36 cellular contexts compared by ENCODE assay signal in genomic region chrX:154693394-154693793, GRCh38. TPM values are rescaled to one million over a fixed set of nuclear protein-coding genes. Genes with fewer than 3 reads are reported as not detected.
"Had no signal": no experiment of that assay in that cellular context is flagged by ENCODE, and none has a peak within 500 bp of the region (broad histone marks: within the 10 kb centered on the region; RNA-seq: fewer than 3 reads in every experiment).

No MANE protein-coding gene starts in this region.

- H3K36me3 ChIP-seq: gastroesophageal sphincter, tibial nerve had no signal

- H3K4me3 Mint-ChIP-seq: activated CD4-positive, alpha-beta memory T cell treated with anti-CD3 and anti-CD28 coated beads for 36 hours; activated CD4-positive, alpha-beta T cell treated with anti-CD3 and anti-CD28 coated beads, Interleukin-2, amount 10 ng/mL, durations not matched to agents 24 days and 14 days; activated naive CD8-positive, alpha-beta T cell treated with anti-CD3 and anti-CD28 coated beads, Interleukin-2, amount 10 ng/mL, durations not matched to agents 7 days and 5 days; neural crest cell; stimulated activated memory B cell treated with anti-CD40 and anti-IgM and Interleukin-4, amounts not matched to agents 10 μg/mL and 1 μg/mL and 100 μg/mL, for 72 hours had no signal

- H3K27ac ChIP-seq: gastroesophageal sphincter, hepatocyte, right atrium auricular region, tibial nerve, VCaP had no signal

- DNase-seq: activated CD4-positive, alpha-beta memory T cell treated with anti-CD3 and anti-CD28 coated beads for 36 hours; activated CD4-positive, alpha-beta T cell treated with anti-CD3 and anti-CD28 coated beads, Interleukin-2, amount 10 ng/mL, durations not matched to agents 24 days and 14 days; activated CD8-positive, alpha-beta memory T cell treated with anti-CD3 and anti-CD28 coated beads, Interleukin-2, amount 50 U/mL, for 4 hours; activated naive CD8-positive, alpha-beta T cell treated with anti-CD3 and anti-CD28 coated beads, Interleukin-2, amount 10 ng/mL, durations not matched to agents 7 days and 5 days; activated T-cell treated with anti-CD3 and anti-CD28 coated beads, Interleukin-2, amount 50 U/mL, for 1 hour; caudate nucleus; left cardiac atrium; left ventricle myocardium superior; mucosa of descending colon; nucleus accumbens; stimulated activated CD4-positive, alpha-beta T cell treated with anti-CD3 and anti-CD28 coated beads, Interleukin-1b, Interleukin-23, amount 100 ng/mL, for 48 hours; stimulated activated CD4-positive, alpha-beta T cell treated with anti-CD3 and anti-CD28 coated beads, Interleukin-4, amount 100 ng/mL, for 4 hours; stimulated activated CD8-positive, alpha-beta memory T cell treated with anti-CD3 and anti-CD28 coated beads, Interleukin-4, amount 100 ng/mL, for 48 hours; T-helper 9 cell had no signal

- H3K4me3 ChIP-seq: gastroesophageal sphincter, hepatocyte, mucosa of descending colon, right atrium auricular region, smooth muscle cell, tibial nerve had no signal

- H3K9me3 Mint-ChIP-seq: activated CD4-positive, alpha-beta memory T cell treated with anti-CD3 and anti-CD28 coated beads for 36 hours; activated CD4-positive, alpha-beta T cell treated with anti-CD3 and anti-CD28 coated beads, Interleukin-2, amount 10 ng/mL, durations not matched to agents 24 days and 14 days; activated naive CD8-positive, alpha-beta T cell treated with anti-CD3 and anti-CD28 coated beads, Interleukin-2, amount 10 ng/mL, durations not matched to agents 7 days and 5 days; activated T-helper 2 cell treated with anti-CD3 and anti-CD28 coated beads, Interferon-gamma antibody, Interleukin-2, Interleukin-4, amounts not matched to agents 10 μg/mL and 5 μg/mL and 100 μg/mL, durations not matched to agents 14 hours and 24 hours and 36 hours; stimulated activated memory B cell treated with anti-CD40 and anti-IgM and Interleukin-4, amounts not matched to agents 10 μg/mL and 1 μg/mL and 100 μg/mL, for 72 hours had no signal

- FAIRE-seq: keratinocyte, TTC549 had no signal

- H3K27me3 ChIP-seq: gastroesophageal sphincter, hepatocyte, right atrium auricular region, tibial nerve had no signal

- H2AFZ ChIP-seq: hepatocyte had no signal

- H3K4me1 Mint-ChIP-seq: neural crest cell; stimulated activated memory B cell treated with anti-CD40 and anti-IgM and Interleukin-4, amounts not matched to agents 10 μg/mL and 1 μg/mL and 100 μg/mL, for 72 hours had no signal

- H3K79me2 ChIP-seq: hepatocyte had no signal

- H3K36me3 Mint-ChIP-seq: activated CD4-positive, alpha-beta memory T cell treated with anti-CD3 and anti-CD28 coated beads for 36 hours had no signal

- H3K9me3 ChIP-seq: gastroesophageal sphincter, mucosa of descending colon, right atrium auricular region, tibial nerve had no signal

- ATAC-seq: gastroesophageal sphincter; left cardiac atrium; left ventricle myocardium superior; mucosa of descending colon; stimulated activated memory B cell treated with anti-CD40 and anti-IgM and Interleukin-4, amounts not matched to agents 10 μg/mL and 1 μg/mL and 100 μg/mL, for 72 hours had no signal

- H3K4me2 ChIP-seq: hepatocyte, smooth muscle cell had no signal

- H3K27me3 Mint-ChIP-seq: activated CD4-positive, alpha-beta memory T cell treated with anti-CD3 and anti-CD28 coated beads for 36 hours; activated CD4-positive, alpha-beta T cell treated with anti-CD3 and anti-CD28 coated beads, Interleukin-2, amount 10 ng/mL, durations not matched to agents 24 days and 14 days; activated naive CD8-positive, alpha-beta T cell treated with anti-CD3 and anti-CD28 coated beads, Interleukin-2, amount 10 ng/mL, durations not matched to agents 7 days and 5 days; stimulated activated memory B cell treated with anti-CD40 and anti-IgM and Interleukin-4, amounts not matched to agents 10 μg/mL and 1 μg/mL and 100 μg/mL, for 72 hours had no signal

- H3K27ac Mint-ChIP-seq: activated CD4-positive, alpha-beta memory T cell treated with anti-CD3 and anti-CD28 coated beads for 36 hours; activated CD4-positive, alpha-beta T cell treated with anti-CD3 and anti-CD28 coated beads, Interleukin-2, amount 10 ng/mL, durations not matched to agents 24 days and 14 days; activated naive CD8-positive, alpha-beta T cell treated with anti-CD3 and anti-CD28 coated beads, Interleukin-2, amount 10 ng/mL, durations not matched to agents 7 days and 5 days; activated T-helper 2 cell treated with anti-CD3 and anti-CD28 coated beads, Interferon-gamma antibody, Interleukin-2, Interleukin-4, amounts not matched to agents 10 μg/mL and 5 μg/mL and 100 μg/mL, durations not matched to agents 14 hours and 24 hours and 36 hours; stimulated activated memory B cell treated with anti-CD40 and anti-IgM and Interleukin-4, amounts not matched to agents 10 μg/mL and 1 μg/mL and 100 μg/mL, for 72 hours had no signal

- H3K4me1 ChIP-seq: gastroesophageal sphincter had no signal

RNA-seq across cellular contexts. Expression of gene CTAG2, which starts 40.0 kb away (rescaled TPM):
- total RNA-seq: activated CD4-positive, alpha-beta memory T cell treated with anti-CD3 and anti-CD28 coated beads for 36 hours; activated CD4-positive, alpha-beta T cell treated with anti-CD3 and anti-CD28 coated beads, Interleukin-2, amount 10 ng/mL, durations not matched to agents 24 days and 14 days; activated T-helper 2 cell treated with anti-CD3 and anti-CD28 coated beads, Interferon-gamma antibody, Interleukin-2, Interleukin-4, amounts not matched to agents 10 μg/mL and 5 μg/mL and 100 μg/mL, durations not matched to agents 14 hours and 24 hours and 36 hours; chondrocyte; endothelial cell of umbilical vein; fibroblast of lung; fibroblast of villous mesenchyme; gastroesophageal sphincter; hepatocyte; left cardiac atrium; left ventricle myocardium superior; lung microvascular endothelial cell; mesenteric fat pad; mucosa of descending colon; myocyte; neural crest cell; pulmonary artery endothelial cell; right atrium auricular region; smooth muscle cell; T-helper 1 cell treated with Interleukin-12 subunit alpha and Interleukin-12 subunit beta and Interleukin-4 antibody, amounts not matched to agents 30 ng/mL and 1 ng/mL, for 36 hours; temporal lobe; tibial nerve; urinary bladder had no signal
- polyA plus RNA-seq: endothelial cell of umbilical vein, fibroblast of lung, hepatocyte, keratinocyte, smooth muscle cell, urinary bladder had no signal
